26 cellular contexts compared by ENCODE assay signal in genomic region chr7:77360104-77360503, GRCh38. TPM values are rescaled to one million over a fixed set of nuclear protein-coding genes. Genes with fewer than 3 reads are reported as not detected.
A peak's percentile ranks its signal among the peaks of the same experiment; 100 is the strongest.
DNase-seq lines count a peak whose midpoint lies in the region; ATAC-seq and TF ChIP-seq lines count a peak whose summit lies in the region.
"Had no signal": no experiment of that assay in that cellular context is flagged by ENCODE, and none has a peak within 500 bp of the region (broad histone marks: within the 10 kb centered on the region; RNA-seq: fewer than 3 reads in every experiment).

No MANE protein-coding gene starts in this region.

- TF ChIP-seq CTCF in epithelial cell of proximal tubule (conservative IDR thresholded peaks at IDR 0.05; ENCODE audit: low read depth, low read length): no peak
- TF ChIP-seq CTCF in MM.1S (IDR thresholded peaks at IDR 0.05; ENCODE audit: low read length): no peak

- no peak overlapping the region for H2AFZ ChIP-seq in MM.1S (ENCODE audit: low read length)
- H2AFZ ChIP-seq: parathyroid adenoma had no signal

- H3K4me3 ChIP-seq in epithelial cell of proximal tubule (ENCODE audit: low read depth, low read length) (no peak overlapping the region), MM.1S (ENCODE audit: low read length) (no peak overlapping the region)
- H3K4me3 ChIP-seq: right lobe of liver, upper lobe of left lung had no signal

- H3K4me1 ChIP-seq in MM.1S (ENCODE audit: low read length): no peaks in the 10 kb centered on the region
- H3K4me1 ChIP-seq: right lobe of liver had no signal

- DNase-seq in ACHN: peak; percentile 34
- DNase-seq in DMS53 (lab: John Stamatoyannopoulos, UW): peak; percentile 50
- peak; percentile 22 for DNase-seq in epithelial cell of proximal tubule (ENCODE audit: low read depth)
- DNase-seq in natural killer cell treated with Interleukin-12 subunit alpha and Interleukin-12 subunit beta and Interleukin-15 and Interleukin-18, amount 100 ng/mL, for 72 hours (ENCODE audit: low spot score): no peak
- DNase-seq in left cardiac atrium: no peak
- DNase-seq in MM.1S: no peak
- DNase-seq: activated CD4-positive, alpha-beta T cell treated with anti-CD3 and anti-CD28 coated beads for 36 hours; activated gamma-delta T cell; activated T-cell treated with anti-CD3 and anti-CD28 coated beads, Interleukin-2, amount 50 U/mL, for 24 hours; central memory CD4-positive, alpha-beta T cell; DMS153; HCEC 1CT; KBM-7; NCI-H510A; NK-92 treated with Interleukin-12 subunit alpha and Interleukin-12 subunit beta, amount 100 ng/mL, for 24 hours; right lobe of liver; Right ventricle myocardium superior; stimulated activated CD4-positive, alpha-beta T cell treated with anti-CD3 and anti-CD28 coated beads, Interleukin-4, amount 100 ng/mL, for 24 hours; substantia nigra; upper lobe of left lung had no signal

- H4K20me1 ChIP-seq in MM.1S (ENCODE audit: insufficient read depth, low read length): no peaks in the 10 kb centered on the region

- H3K36me3 Mint-ChIP-seq in natural killer cell treated with Interleukin-12 subunit alpha and Interleukin-12 subunit beta and Interleukin-15 and Interleukin-18, amount 100 ng/mL, for 72 hours: peaks cover 13% of the 10 kb centered on the region
- H3K36me3 Mint-ChIP-seq: stimulated activated effector memory CD8-positive, alpha-beta T cell treated with anti-CD3 and anti-CD28 coated beads, Interleukin-12 subunit alpha, Interleukin-12 subunit beta, amount 100 ng/mL, for 72 hours had no signal

- no peak overlapping the region for H3K9ac ChIP-seq in MM.1S (ENCODE audit: low read length)
- H3K9ac ChIP-seq: parathyroid adenoma had no signal

- peak overlapping the region; percentile 38 to 86 for H3K27ac Mint-ChIP-seq in natural killer cell treated with Interleukin-12 subunit alpha and Interleukin-12 subunit beta and Interleukin-15 and Interleukin-18, amount 100 ng/mL, for 72 hours
- H3K27ac Mint-ChIP-seq: activated CD4-positive, alpha-beta T cell treated with anti-CD3 and anti-CD28 coated beads for 36 hours; activated T-cell treated with anti-CD3 and anti-CD28 coated beads, Interleukin-2, amount 50 U/mL, for 24 hours; stimulated activated effector memory CD8-positive, alpha-beta T cell treated with anti-CD3 and anti-CD28 coated beads, Interleukin-12 subunit alpha, Interleukin-12 subunit beta, amount 100 ng/mL, for 72 hours; T-helper 2 cell treated with Interferon-gamma antibody and Interleukin-4, amounts not matched to agents 5 μg/mL and 100 μg/mL, for 36 hours had no signal

- H3K79me2 ChIP-seq in MM.1S (ENCODE audit: low read length): no peaks in the 10 kb centered on the region
- H3K79me2 ChIP-seq: parathyroid adenoma had no signal

- no peak overlapping the region for H3K4me2 ChIP-seq in MM.1S (ENCODE audit: low read depth, low read length)

- no peaks in the 10 kb centered on the region for H3K9me2 ChIP-seq in MM.1S (replicated peaks; ENCODE audit: insufficient read depth, low read length)

- H3F3A ChIP-seq in MM.1S (ENCODE audit: insufficient read depth, low read length): no peaks in the 10 kb centered on the region

- no peaks in the 10 kb centered on the region for H3K27me3 ChIP-seq in MM.1S (replicated peaks; ENCODE audit: insufficient read depth, low read length)
- H3K27me3 ChIP-seq: right lobe of liver, upper lobe of left lung had no signal

- H3K36me3 ChIP-seq in MM.1S (replicated peaks; ENCODE audit: insufficient read depth, low read length): no peaks in the 10 kb centered on the region
- H3K36me3 ChIP-seq: right lobe of liver, upper lobe of left lung had no signal

- no peak overlapping the region for H3K27ac ChIP-seq in MM.1S (ENCODE audit: low read length)
- H3K27ac ChIP-seq: parathyroid adenoma, right lobe of liver, upper lobe of left lung had no signal

- H3K27me3 Mint-ChIP-seq in natural killer cell treated with Interleukin-12 subunit alpha and Interleukin-12 subunit beta and Interleukin-15 and Interleukin-18, amount 100 ng/mL, for 72 hours: no peaks in the 10 kb centered on the region
- H3K27me3 Mint-ChIP-seq: activated CD4-positive, alpha-beta T cell treated with anti-CD3 and anti-CD28 coated beads for 36 hours; activated T-cell treated with anti-CD3 and anti-CD28 coated beads, Interleukin-2, amount 50 U/mL, for 24 hours had no signal

- ATAC-seq in natural killer cell treated with Interleukin-12 subunit alpha and Interleukin-12 subunit beta and Interleukin-15 and Interleukin-18, amount 100 ng/mL, for 72 hours: no peak
- no peak for ATAC-seq in GM18502 (IDR thresholded peaks at IDR 0.05; ENCODE audit: poor library complexity, unreplicated experiment)
- ATAC-seq in left cardiac atrium: no peak
- ATAC-seq: activated CD4-positive, alpha-beta T cell treated with anti-CD3 and anti-CD28 coated beads for 36 hours; stimulated activated effector memory CD8-positive, alpha-beta T cell treated with anti-CD3 and anti-CD28 coated beads, Interleukin-12 subunit alpha, Interleukin-12 subunit beta, amount 100 ng/mL, for 72 hours had no signal

- peak overlapping the region; percentile 12 for H3K4me3 Mint-ChIP-seq in natural killer cell treated with Interleukin-12 subunit alpha and Interleukin-12 subunit beta and Interleukin-15 and Interleukin-18, amount 100 ng/mL, for 72 hours
- H3K4me3 Mint-ChIP-seq: activated CD4-positive, alpha-beta T cell treated with anti-CD3 and anti-CD28 coated beads for 36 hours; activated T-cell treated with anti-CD3 and anti-CD28 coated beads, Interleukin-2, amount 50 U/mL, for 24 hours; neural crest cell; stimulated activated effector memory CD8-positive, alpha-beta T cell treated with anti-CD3 and anti-CD28 coated beads, Interleukin-12 subunit alpha, Interleukin-12 subunit beta, amount 100 ng/mL, for 72 hours; T-helper 2 cell treated with Interferon-gamma antibody and Interleukin-4, amounts not matched to agents 5 μg/mL and 100 μg/mL, for 36 hours had no signal

- in situ Hi-C loops in ACHN (cut with HindIII; ENCODE audit: low pct_ligation_motif_present, low pct_unique_long_range_greater_than_20kb, low sequenced_read_pairs): no loop called here

- no peaks in the 10 kb centered on the region for H3K9me3 Mint-ChIP-seq in natural killer cell treated with Interleukin-12 subunit alpha and Interleukin-12 subunit beta and Interleukin-15 and Interleukin-18, amount 100 ng/mL, for 72 hours
- H3K9me3 Mint-ChIP-seq: activated T-cell treated with anti-CD3 and anti-CD28 coated beads, Interleukin-2, amount 50 U/mL, for 24 hours; neural crest cell; stimulated activated effector memory CD8-positive, alpha-beta T cell treated with anti-CD3 and anti-CD28 coated beads, Interleukin-12 subunit alpha, Interleukin-12 subunit beta, amount 100 ng/mL, for 72 hours; T-helper 2 cell treated with Interferon-gamma antibody and Interleukin-4, amounts not matched to agents 5 μg/mL and 100 μg/mL, for 36 hours had no signal

- peaks cover 46 to 47% of the 10 kb centered on the region in 2 donors for H3K4me1 Mint-ChIP-seq in natural killer cell treated with Interleukin-12 subunit alpha and Interleukin-12 subunit beta and Interleukin-15 and Interleukin-18, amount 100 ng/mL, for 72 hours (ENCODE audit: low read depth in 2 of 2)
- H3K4me1 Mint-ChIP-seq: neural crest cell had no signal

- no peaks in the 10 kb centered on the region for H3K9me3 ChIP-seq in MM.1S (replicated peaks; ENCODE audit: insufficient read depth, low read length)
- H3K9me3 ChIP-seq: right lobe of liver, upper lobe of left lung had no signal

- intact Hi-C loops in left cardiac atrium (cut with DNase I): no loop called here

RNA-seq across cellular contexts. Expression of gene GSAP, which starts 56.0 kb away (rescaled TPM):
- total RNA-seq in epithelial cell of proximal tubule (1.2 and 3.0 TPM in 2 replicates), left cardiac atrium (10 to 100 TPM; 10.3 to 11.5 TPM)
- total RNA-seq in natural killer cell treated with Interleukin-12 subunit alpha and Interleukin-12 subunit beta and Interleukin-15 and Interleukin-18, amount 100 ng/mL, for 72 hours: 10 to 100 TPM; 15.9 to 18.0 TPM
- total RNA-seq: G401 had no signal

Comparison
In these comparisons a context has a peak if more than half of its experiments do, and no peak if none do; other contexts are left out.
1. DNase-seq: peak in ACHN (single experiment), DMS53 (single experiment) and epithelial cell of proximal tubule (single experiment); none in natural killer cell treated with Interleukin-12 subunit alpha and Interleukin-12 subunit beta and Interleukin-15 and Interleukin-18, amount 100 ng/mL, for 72 hours (single experiment), left cardiac atrium (single experiment) and MM.1S (single experiment).